ENCODE assay signal across 1 cellular context in genomic region chr3:198032445-198032936, GRCh38.
TF ChIP-seq lines count a peak whose summit lies in the region.

No MANE protein-coding gene starts in this region.

TF ChIP-seq in K562, 482 proteins besides CTCF, POLR2A, EP300 and RAD21 (continued from another document):
- TF ChIP-seq E2F8 (IDR thresholded peaks at IDR 0.05; ENCODE audit: low read depth, partially characterized antibody) (no peak), MTF1 (CRISPR knock-in tag; IDR thresholded peaks at IDR 0.05; ENCODE audit: borderline replicate concordance) (0 out of 2 replicates have a peak, but pooled peaks have one; percentile 35), FOSL1 (tag; conservative IDR thresholded peaks at IDR 0.05) (no peak), SETDB1 (IDR thresholded peaks at IDR 0.05; ENCODE audit: low read length) (no peak), MEIS2 (IDR thresholded peaks at IDR 0.05; ENCODE audit: partially characterized antibody) (peak; percentile 57), E2F6 (IDR thresholded peaks at IDR 0.05; ENCODE audit: borderline replicate concordance in 1 of 2, extremely low read depth in 1 of 2, insufficient read depth in 1 of 2, insufficient read length in 1 of 2, low read depth in 1 of 2, low read length in 1 of 2, poor library complexity in 1 of 2, severe bottlenecking in 1 of 2) (peak in 1 of 2 experiments; percentile 81), ZNF3 (CRISPR knock-in tag; IDR thresholded peaks at IDR 0.05) (no peak), C11orf30 (IDR thresholded peaks at IDR 0.05; ENCODE audit: low read depth) (no peak), ZNF24 (IDR thresholded peaks at IDR 0.05) (no peak), HDAC2 (IDR thresholded peaks at IDR 0.05) (no peak), BCL6 (CRISPR knock-in tag; IDR thresholded peaks at IDR 0.05) (no peak), RAD51 (IDR thresholded peaks at IDR 0.05; ENCODE audit: borderline replicate concordance, low read depth) (no peak), SP1 (CRISPR knock-in tag; IDR thresholded peaks at IDR 0.05) (no peak), TRIM28 (IDR thresholded peaks at IDR 0.05) (no peak), ZZZ3 (IDR thresholded peaks at IDR 0.05) (no peak), KDM2B (CRISPR knock-in tag; IDR thresholded peaks at IDR 0.05) (no peak), FUS (optimal IDR thresholded peaks at IDR 0.05; ENCODE audit: low read depth, low read length) (no peak), BRF1 (IDR thresholded peaks at IDR 0.05; ENCODE audit: borderline replicate concordance, extremely low read depth, insufficient read length) (no peak), GTF2A2 (tag; IDR thresholded peaks at IDR 0.05) (no peak), NCOA4 (IDR thresholded peaks at IDR 0.05; ENCODE audit: partially characterized antibody) (no peak), CREM (IDR thresholded peaks at IDR 0.05; ENCODE audit: low read depth) (0 out of 2 replicates have a peak, but pooled peaks have one; percentile 18), ZFP91 (CRISPR knock-in tag; IDR thresholded peaks at IDR 0.05) (no peak), ZNF583 (CRISPR knock-in tag; IDR thresholded peaks at IDR 0.05) (no peak), L3MBTL2 (IDR thresholded peaks at IDR 0.05) (peak; percentile 70; the same call in 1 of the 2 replicates), ARID3B (CRISPR knock-in tag; IDR thresholded peaks at IDR 0.05; ENCODE audit: borderline replicate concordance) (no peak), ATF7 (IDR thresholded peaks at IDR 0.05) (no peak), TRIM25 (IDR thresholded peaks at IDR 0.05; ENCODE audit: borderline replicate concordance) (no peak)
